Comparison of ENCODE assay signal across 8 cellular contexts in the genomic region with DNA sequence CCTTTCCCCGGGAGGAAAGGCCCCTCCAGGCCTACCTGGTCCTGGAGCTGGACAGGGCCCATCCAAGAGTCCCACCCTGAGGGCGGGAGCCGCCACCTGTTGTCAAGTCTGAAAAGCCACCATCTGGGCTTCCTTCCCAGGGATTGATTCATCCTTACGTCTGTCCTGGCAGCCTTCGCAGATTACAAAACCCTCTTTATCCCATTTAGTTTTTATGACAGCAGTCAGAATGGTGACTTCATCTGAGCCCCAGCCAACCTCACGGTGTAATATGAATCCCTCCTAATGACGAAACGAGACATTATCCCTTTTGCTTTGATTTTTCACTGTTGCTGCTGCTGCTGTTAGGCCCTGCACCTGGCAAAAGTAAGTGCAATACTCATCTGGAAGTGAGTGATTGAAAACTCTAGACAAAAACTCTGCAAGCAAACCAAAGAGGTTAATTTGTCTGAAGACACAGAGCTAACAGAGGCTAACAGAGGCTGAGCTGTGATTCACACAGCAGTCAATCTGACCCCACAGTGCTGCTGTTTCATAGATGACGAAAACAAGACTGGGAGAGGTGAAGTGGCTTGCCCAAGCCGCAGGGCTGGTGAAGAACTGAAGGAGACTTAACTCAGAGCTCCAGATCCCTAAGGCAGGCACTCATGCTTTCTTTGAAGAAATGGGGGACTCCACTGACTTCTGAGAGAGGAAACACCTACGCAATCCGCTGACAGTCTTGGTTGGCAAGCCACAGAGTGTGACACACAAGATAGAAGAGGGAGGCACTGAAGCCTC. TPM values are rescaled to one million over a fixed set of nuclear protein-coding genes. Genes with fewer than 3 reads are reported as not detected.
DNase-seq lines count a peak whose midpoint lies in the region; ATAC-seq and TF ChIP-seq lines count a peak whose summit lies in the region.

No MANE protein-coding gene starts in this region.

- no peak for TF ChIP-seq CTCF in nephron progenitor cell (IDR thresholded peaks at IDR 0.05)

- H3K4me1 Mint-ChIP-seq in nephron progenitor cell, result peaks cover 21% of the 10 kb centered on the region

- H3K36me3 Mint-ChIP-seq in nephron progenitor cell (ENCODE audit: low read depth), result no peaks in the 10 kb centered on the region

- no peak overlapping the region for H3K27ac Mint-ChIP-seq in nephron progenitor cell

- no peaks in the 10 kb centered on the region for H3K27me3 ChIP-seq in stomach smooth muscle (ENCODE audit: control insufficient read depth in 1 of 2, insufficient read depth in 2 of 2, low read length in 2 of 2)

- H3K4me3 Mint-ChIP-seq in nephron progenitor cell, result no peak overlapping the region

- H3K27me3 Mint-ChIP-seq in nephron progenitor cell (ENCODE audit: low read depth, poor library complexity), result peaks cover 22% of the 10 kb centered on the region

- H3K36me3 ChIP-seq in stomach smooth muscle (ENCODE audit: control insufficient read depth in 2 of 2, insufficient read depth in 2 of 2, low read length in 2 of 2), result no peaks in the 10 kb centered on the region

- no peaks in the 10 kb centered on the region for H3K9me3 Mint-ChIP-seq in nephron progenitor cell

- intact Hi-C loops in left ventricle myocardium superior (cut with micrococcal nuclease), result no loop called here

- no peak overlapping the region for H3K4me3 ChIP-seq in stomach smooth muscle (ENCODE audit: low read length in 2 of 2)

- ATAC-seq in SK-N-SH treated with all-trans-retinoic acid at 6 μM for 48 hours (peak; percentile 81), left ventricle myocardium superior (peak; percentile 74), HG03097 (IDR thresholded peaks at IDR 0.05; ENCODE audit: low FRiP score, unreplicated experiment) (no peak)

- peak overlapping the region in 1 of 2 donors; percentile 29 for H3K9ac ChIP-seq in stomach smooth muscle (ENCODE audit: low read length in 2 of 2)

- H3K4me1 ChIP-seq in stomach smooth muscle (ENCODE audit: control insufficient read depth, insufficient read depth, low read length), result peaks cover 14% of the 10 kb centered on the region

- H3K9me3 ChIP-seq in stomach smooth muscle (ENCODE audit: control insufficient read depth in 2 of 2, low read length in 2 of 2), result no peaks in the 10 kb centered on the region

- DNase-seq in CD1c-positive myeloid dendritic cell (ENCODE audit: extremely low spot score), result peak; percentile 33
- DNase-seq in NCI-H1092 treated with DMSO at 0.1 percent for 48 hours (lab: John Stamatoyannopoulos, UW), result peak; percentile 96
- peak; percentile 72 for DNase-seq in left ventricle myocardium superior
- no peak for DNase-seq in nephron progenitor cell
- no peak for DNase-seq in NCI-H2227 treated with DMSO at 0.1 percent for 48 hours (lab: John Stamatoyannopoulos, UW)

- H3K27ac ChIP-seq in stomach smooth muscle (ENCODE audit: low read length), result peak overlapping the region; percentile 62

TF ChIP-seq in SK-N-SH treated with all-trans-retinoic acid at 6 μM for 48 hours, 23 proteins besides CTCF, POLR2A, EP300 and RAD21:
- TF ChIP-seq TOX (CRISPR knock-in tag; IDR thresholded peaks at IDR 0.05; ENCODE audit: borderline replicate concordance) (peak; percentile 61; the same call in 1 of the 2 replicates), ZNF8 (CRISPR knock-in tag; IDR thresholded peaks at IDR 0.05) (no peak)
- TF ChIP-seq, protein P1, sequence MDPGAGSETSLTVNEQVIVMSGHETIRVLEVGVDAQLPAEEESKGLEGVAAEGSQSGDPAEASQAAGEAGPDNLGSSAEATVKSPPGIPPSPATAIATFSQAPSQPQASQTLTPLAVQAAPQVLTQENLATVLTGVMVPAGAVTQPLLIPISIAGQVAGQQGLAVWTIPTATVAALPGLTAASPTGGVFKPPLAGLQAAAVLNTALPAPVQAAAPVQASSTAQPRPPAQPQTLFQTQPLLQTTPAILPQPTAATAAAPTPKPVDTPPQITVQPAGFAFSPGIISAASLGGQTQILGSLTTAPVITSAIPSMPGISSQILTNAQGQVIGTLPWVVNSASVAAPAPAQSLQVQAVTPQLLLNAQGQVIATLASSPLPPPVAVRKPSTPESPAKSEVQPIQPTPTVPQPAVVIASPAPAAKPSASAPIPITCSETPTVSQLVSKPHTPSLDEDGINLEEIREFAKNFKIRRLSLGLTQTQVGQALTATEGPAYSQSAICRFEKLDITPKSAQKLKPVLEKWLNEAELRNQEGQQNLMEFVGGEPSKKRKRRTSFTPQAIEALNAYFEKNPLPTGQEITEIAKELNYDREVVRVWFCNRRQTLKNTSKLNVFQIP (CRISPR knock-in tag; IDR thresholded peaks at IDR 0.05; ENCODE audit: borderline replicate concordance, low read depth), result peak; percentile 12; the same call in 1 of the 2 replicates

RNA-seq across cellular contexts. Expression of a gene that starts 30.0 kb away (rescaled TPM):
- not detected for total RNA-seq in left ventricle myocardium superior

RNA-seq across cellular contexts. Expression of a gene that starts 45.3 kb away (rescaled TPM):
- 201 TPM for total RNA-seq in left ventricle myocardium superior

RNA-seq across cellular contexts. Expression of a gene that starts 50.3 kb away (rescaled TPM):
- total RNA-seq in left ventricle myocardium superior, result not detected

RNA-seq across cellular contexts. Expression of a gene that starts 55.1 kb away (rescaled TPM):
- total RNA-seq in left ventricle myocardium superior, result 114 TPM

RNA-seq across cellular contexts. Expression of a gene that starts 58.6 kb away (rescaled TPM):
- total RNA-seq in left ventricle myocardium superior, result 0.79 TPM

Comparison
In these comparisons a context has a peak if more than half of its experiments do, and no peak if none do; other contexts are left out.
1. DNase-seq: peak in CD1c-positive myeloid dendritic cell (single experiment), NCI-H1092 treated with DMSO at 0.1 percent for 48 hours (single experiment) and left ventricle myocardium superior (single experiment); none in nephron progenitor cell (single experiment) and NCI-H2227 treated with DMSO at 0.1 percent for 48 hours (single experiment).